In the genomic region with DNA sequence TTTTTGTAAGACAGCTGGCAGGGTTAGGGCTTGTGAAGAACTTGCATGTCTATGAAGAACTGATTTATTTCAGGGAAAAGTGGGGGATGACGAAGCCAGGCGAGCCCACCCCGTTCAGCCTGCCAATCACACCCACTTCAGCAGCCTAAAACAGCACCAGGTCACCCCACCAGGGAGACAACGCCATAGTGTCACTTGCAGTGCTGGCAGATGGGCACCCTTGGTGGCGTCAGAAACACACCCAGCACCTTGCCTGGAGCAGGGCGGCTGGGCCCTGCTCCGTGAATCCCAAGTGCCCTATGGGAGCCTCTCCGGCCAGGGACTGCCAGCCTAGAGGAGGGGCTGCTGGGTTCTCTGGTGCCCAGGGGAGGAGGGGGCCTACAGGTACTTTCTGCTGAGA, we compare ENCODE assay signal across 1 cellular context.
TF ChIP-seq lines count a peak whose summit lies in the region.

No MANE protein-coding gene starts in this region.

TF ChIP-seq in SK-N-SH treated with all-trans-retinoic acid at 6 μM for 48 hours, 23 proteins besides CTCF, POLR2A, EP300 and RAD21 (continued from another document):
- no peak for TF ChIP-seq ARNTL (CRISPR knock-in tag; IDR thresholded peaks at IDR 0.05; ENCODE audit: borderline replicate concordance, low read depth)
